In the genomic region with DNA sequence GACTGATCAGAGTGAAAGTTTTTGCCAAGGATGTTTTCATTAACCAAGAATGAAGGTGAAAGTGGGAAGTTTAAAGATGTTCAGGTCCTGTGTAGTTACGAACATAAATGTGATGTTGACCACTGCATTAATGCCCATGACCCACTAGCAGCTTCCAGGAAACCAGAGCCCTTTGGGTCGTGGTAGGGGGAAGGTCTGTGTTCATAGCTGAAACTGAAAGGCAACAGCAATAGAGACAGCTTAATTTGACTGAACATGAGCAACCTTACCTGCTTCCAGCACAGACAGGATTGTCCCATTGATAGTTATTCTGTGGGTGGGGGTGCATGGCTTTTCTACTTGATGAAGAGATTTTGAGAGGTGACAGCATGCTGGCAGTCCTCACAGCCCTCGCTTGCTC, we compare ENCODE assay signal across 19 cellular contexts. TPM values are rescaled to one million over a fixed set of nuclear protein-coding genes. Genes with fewer than 3 reads are reported as not detected.
DNase-seq lines count a peak whose midpoint lies in the region; ATAC-seq, FAIRE-seq and TF ChIP-seq lines count a peak whose summit lies in the region.
"Had no signal": no experiment of that assay in that cellular context is flagged by ENCODE, and none has a peak within 500 bp of the region (broad histone marks: within the 10 kb centered on the region; RNA-seq: fewer than 3 reads in every experiment).

No MANE protein-coding gene starts in this region.

- peaks cover 69% of the 10 kb centered on the region for H3K79me2 ChIP-seq in GM12878 (ENCODE audit: control insufficient read depth, insufficient read depth, low read length)

- 33% methylated on average over 3 of the region's 3 CpGs for WGBS in GM12878 (ENCODE audit: insufficient coverage, insufficient replicate concordance, low lambda C conversion rate, missing lambda C conversion rate)

- POLR2A ChIA-PET in GM12878 (lab: Charles Lee): interaction anchor here (0.6 to 1.4 kb wide), 2 partner anchors 17 to 45 kb away, joined by 4 read pairs; no protein-coding TSS in a partner anchor

- no peak overlapping the region for H3K4me2 ChIP-seq in GM12878 (ENCODE audit: control insufficient read depth, insufficient read depth)

- H3K4me3 ChIP-seq in GM12878 (no peak overlapping the region), colonic mucosa (no peak overlapping the region)
- H3K4me3 ChIP-seq: adrenal gland, prostate gland had no signal

- no peak overlapping the region for H2AFZ ChIP-seq in GM12878 (ENCODE audit: control insufficient read depth, low read depth, low read length)

- in situ Hi-C loops in GM12878 (cut with MboI): no loop called here

- TF ChIP-seq POLR2A in GM12878 (IDR thresholded peaks at IDR 0.05; ENCODE audit: low read depth, low read length): no peak

- H3K36me3 ChIP-seq in GM12878 (ENCODE audit: control insufficient read depth in 2 of 2, insufficient read depth in 2 of 2, low read length in 1 of 2) (peaks cover 6 to 12% of the 10 kb centered on the region in 2 experiments; a peak in 3 of 4 replicates), colonic mucosa (no peaks in the 10 kb centered on the region)
- H3K36me3 ChIP-seq: adrenal gland, prostate gland had no signal

- H3K4me1 ChIP-seq in GM12878 (ENCODE audit: control insufficient read depth, insufficient read depth, low read length) (no peaks in the 10 kb centered on the region), colonic mucosa (no peaks in the 10 kb centered on the region)
- H3K4me1 ChIP-seq: prostate gland had no signal

- intact Hi-C loops in GM12878 (cut with micrococcal nuclease; ENCODE audit: unreplicated experiment): no loop called here
- intact Hi-C loops in colonic mucosa (cut with DNase I): no loop called here

- FAIRE-seq in GM12878 (lab: Jason Lieb, UNC): no peak

- H3K9me3 ChIP-seq in GM12878 (replicated peaks; ENCODE audit: control insufficient read depth, insufficient read depth, low read length): peaks cover 2% of the 10 kb centered on the region; the same call in 2 of the 3 replicates
- no peaks in the 10 kb centered on the region for H3K9me3 ChIP-seq in colonic mucosa
- H3K9me3 ChIP-seq: adrenal gland, prostate gland had no signal

- TF ChIP-seq EP300 in GM12878 (IDR thresholded peaks at IDR 0.05; ENCODE audit: borderline replicate concordance in 1 of 2, control insufficient read depth in 1 of 2, low read depth in 2 of 2, low read length in 2 of 2): no peak

- H3K4me1 Mint-ChIP-seq in activated T-cell treated with anti-CD3 and anti-CD28 coated beads, Interleukin-2, amount 50 U/mL, for 24 hours (ENCODE audit: low read depth): peaks cover 72% of the 10 kb centered on the region
- peaks cover 73% of the 10 kb centered on the region for H3K4me1 Mint-ChIP-seq in activated T-cell treated with anti-CD3 and anti-CD28 coated beads, Interleukin-2, amount 50 U/mL, for 4 hours (ENCODE audit: low read depth)
- peaks cover 61% of the 10 kb centered on the region for H3K4me1 Mint-ChIP-seq in stimulated activated effector memory CD8-positive, alpha-beta T cell treated with anti-CD3 and anti-CD28 coated beads, Interleukin-12 subunit alpha, Interleukin-12 subunit beta, amount 100 ng/mL, for 72 hours

- H3K27ac ChIP-seq in GM12878 (ENCODE audit: control insufficient read depth, insufficient read depth): no peak overlapping the region
- H3K27ac ChIP-seq in colonic mucosa: no peak overlapping the region
- H3K27ac ChIP-seq: prostate gland had no signal

- peaks cover 46% of the 10 kb centered on the region for H3K36me3 Mint-ChIP-seq in activated T-cell treated with anti-CD3 and anti-CD28 coated beads, Interleukin-2, amount 50 U/mL, for 24 hours (ENCODE audit: low read depth)
- peaks cover 24% of the 10 kb centered on the region for H3K36me3 Mint-ChIP-seq in activated T-cell treated with anti-CD3 and anti-CD28 coated beads, Interleukin-2, amount 50 U/mL, for 4 hours (ENCODE audit: insufficient read depth)
- peaks cover 39% of the 10 kb centered on the region for H3K36me3 Mint-ChIP-seq in stimulated activated effector memory CD8-positive, alpha-beta T cell treated with anti-CD3 and anti-CD28 coated beads, Interleukin-12 subunit alpha, Interleukin-12 subunit beta, amount 100 ng/mL, for 72 hours

- H4K20me1 ChIP-seq in GM12878 (ENCODE audit: control insufficient read depth, insufficient read depth): 0 out of 2 replicates have a peak, but pooled peaks cover 2% of the 10 kb centered on the region

- DNase-seq in activated T-cell treated with anti-CD3 and anti-CD28 coated beads, Interleukin-2, amount 50 U/mL, for 24 hours: no peak
- DNase-seq in activated T-cell treated with anti-CD3 and anti-CD28 coated beads, Interleukin-2, amount 50 U/mL, for 4 hours: no peak
- DNase-seq in GM12878 (ENCODE audit: low read depth, low spot score) (no peak), NCI-H345 (lab: John Stamatoyannopoulos, UW) (no peak), colonic mucosa (no peak)
- DNase-seq in stimulated activated effector memory CD8-positive, alpha-beta T cell treated with anti-CD3 and anti-CD28 coated beads, Interleukin-12 subunit alpha, Interleukin-12 subunit beta, amount 100 ng/mL, for 72 hours (ENCODE audit: low spot score in 2 of 2): no peak
- DNase-seq: activated B cell treated with CpG ODN at 0.5 μM for 24 hours; adrenal gland; CD4-positive, CD25-positive, alpha-beta regulatory T cell; HFFc6; hippocampal formation; left cardiac atrium; NCI-H2029 treated with DMSO at 0.1 percent for 48 hours; NCI-H748 treated with DMSO at 0.1 percent for 48 hours; RPMI8226; T-helper 1 cell had no signal

- TF ChIP-seq RAD21 in GM12878 (IDR thresholded peaks at IDR 0.05; ENCODE audit: insufficient read depth, low read depth, low read length): no peak

- SMC1A ChIA-PET in GM12878 (lab: Charles Lee; ENCODE audit: uncharacterized antibody, unreplicated experiment): interaction anchor here (0.6 to 1.0 kb wide), 3 partner anchors 16 to 1359 kb away, joined by 3 to 5 read pairs (median 3); no protein-coding TSS in a partner anchor

- no peak overlapping the region for H3K9ac ChIP-seq in GM12878 (ENCODE audit: control insufficient read depth, insufficient read depth, low read length)
- H3K9ac ChIP-seq in colonic mucosa (ENCODE audit: low read depth in 2 of 2, low read length in 2 of 2): no peak overlapping the region

- no TSS peak for BruUV-seq in GM12878 (replicated peaks; lab: Mats Ljungman, UMichigan)

- RAD21 ChIA-PET in GM12878 (lab: Charles Lee; ENCODE audit: unreplicated experiment): no interaction called here

- TF ChIP-seq CTCF in GM12878 (IDR thresholded peaks at IDR 0.05 in 2 of 3, conservative IDR thresholded peaks at IDR 0.05 in 1 of 3; ENCODE audit: control insufficient read depth in 2 of 3, extremely low read depth in 1 of 3, insufficient read depth in 1 of 3, low read depth in 3 of 3, low read length in 3 of 3): no peak
- TF ChIP-seq CTCF in colonic mucosa (IDR thresholded peaks at IDR 0.05): no peak

- H3K9me3 Mint-ChIP-seq in activated T-cell treated with anti-CD3 and anti-CD28 coated beads, Interleukin-2, amount 50 U/mL, for 24 hours: no peaks in the 10 kb centered on the region
- H3K9me3 Mint-ChIP-seq in activated T-cell treated with anti-CD3 and anti-CD28 coated beads, Interleukin-2, amount 50 U/mL, for 4 hours: no peaks in the 10 kb centered on the region
- peaks cover 2% of the 10 kb centered on the region for H3K9me3 Mint-ChIP-seq in stimulated activated effector memory CD8-positive, alpha-beta T cell treated with anti-CD3 and anti-CD28 coated beads, Interleukin-12 subunit alpha, Interleukin-12 subunit beta, amount 100 ng/mL, for 72 hours
- H3K9me3 Mint-ChIP-seq: activated B cell treated with CpG ODN at 0.5 μM for 24 hours; CD4-positive, CD25-positive, alpha-beta regulatory T cell; HFFc6 had no signal

- H3K27me3 Mint-ChIP-seq in activated T-cell treated with anti-CD3 and anti-CD28 coated beads, Interleukin-2, amount 50 U/mL, for 24 hours: no peaks in the 10 kb centered on the region
- H3K27me3 Mint-ChIP-seq in activated T-cell treated with anti-CD3 and anti-CD28 coated beads, Interleukin-2, amount 50 U/mL, for 4 hours (ENCODE audit: low read depth): no peaks in the 10 kb centered on the region
- H3K27me3 Mint-ChIP-seq: activated B cell treated with CpG ODN at 0.5 μM for 24 hours; CD4-positive, CD25-positive, alpha-beta regulatory T cell had no signal

- no peak overlapping the region for H3K4me3 Mint-ChIP-seq in activated T-cell treated with anti-CD3 and anti-CD28 coated beads, Interleukin-2, amount 50 U/mL, for 24 hours
- H3K4me3 Mint-ChIP-seq in activated T-cell treated with anti-CD3 and anti-CD28 coated beads, Interleukin-2, amount 50 U/mL, for 4 hours: no peak overlapping the region
- no peak overlapping the region for H3K4me3 Mint-ChIP-seq in stimulated activated effector memory CD8-positive, alpha-beta T cell treated with anti-CD3 and anti-CD28 coated beads, Interleukin-12 subunit alpha, Interleukin-12 subunit beta, amount 100 ng/mL, for 72 hours
- H3K4me3 Mint-ChIP-seq: activated B cell treated with CpG ODN at 0.5 μM for 24 hours, HFFc6 had no signal

- CTCF ChIA-PET in GM12878 (lab: Yijun Ruan, JAX): interaction anchor here (1.2 kb wide), 1 partner anchor 10 kb away, joined by 5 read pairs; no protein-coding TSS in a partner anchor

- peak overlapping the region; percentile 72 for H3K27ac Mint-ChIP-seq in activated T-cell treated with anti-CD3 and anti-CD28 coated beads, Interleukin-2, amount 50 U/mL, for 24 hours
- H3K27ac Mint-ChIP-seq in stimulated activated effector memory CD8-positive, alpha-beta T cell treated with anti-CD3 and anti-CD28 coated beads, Interleukin-12 subunit alpha, Interleukin-12 subunit beta, amount 100 ng/mL, for 72 hours: peak overlapping the region; percentile 29
- H3K27ac Mint-ChIP-seq: activated B cell treated with CpG ODN at 0.5 μM for 24 hours, HFFc6 had no signal

- no peak for ATAC-seq in activated T-cell treated with anti-CD3 and anti-CD28 coated beads, Interleukin-2, amount 50 U/mL, for 4 hours
- ATAC-seq in HG02798 (IDR thresholded peaks at IDR 0.05; ENCODE audit: poor library complexity, unreplicated experiment): peak; percentile 68
- peak; percentile 57 for ATAC-seq in GM12878
- ATAC-seq in stimulated activated effector memory CD8-positive, alpha-beta T cell treated with anti-CD3 and anti-CD28 coated beads, Interleukin-12 subunit alpha, Interleukin-12 subunit beta, amount 100 ng/mL, for 72 hours: no peak
- no peak for ATAC-seq in HG02885 (IDR thresholded peaks at IDR 0.05; ENCODE audit: poor library complexity, unreplicated experiment)

- H3K27me3 ChIP-seq in GM12878 (replicated peaks in 1 of 2; ENCODE audit: control insufficient read depth in 2 of 2, insufficient read depth in 2 of 2, low read length in 1 of 2) (no peaks in the 10 kb centered on the region), colonic mucosa (no peaks in the 10 kb centered on the region)
- H3K27me3 ChIP-seq: adrenal gland had no signal

RNA-seq across cellular contexts. Expression of a gene that starts 21.1 kb away (rescaled TPM):
- total RNA-seq in activated T-cell treated with anti-CD3 and anti-CD28 coated beads, Interleukin-2, amount 50 U/mL, for 4 hours: 100 to 1,000 TPM in 1 of 3 donors, 10 to 100 TPM in 2; 94.5 to 110 (median 96.7) TPM
- total RNA-seq in GM12878 (2013; cell fraction: nucleolus; rRNA removed): 302 and 355 TPM in 2 replicates
- total RNA-seq in GM12878 (2014; rRNA removed): 39.1 and 53.0 TPM in 2 replicates
- total RNA-seq in GM12878 (2014; rRNA removed; fragmentation: Illumina TruSeq; extraction: Trizol): 42.7 and 46.3 TPM in 2 replicates
- 76.2 and 83.2 TPM in 2 replicates for total RNA-seq in GM12878 (2021)
- polyA plus RNA-seq in GM12878 (2011; ENCODE audit: low read depth): 67.0 TPM
- 172 and 200 TPM in 2 replicates for polyA plus RNA-seq in GM12878 (2011; rRNA removed)
- 75.0 and 102 TPM in 2 replicates for polyA plus RNA-seq in GM12878 (2011; cell fraction: cytosol; rRNA removed)
- 357 and 470 TPM in 2 replicates for polyA plus RNA-seq in GM12878 (2011; cell fraction: nucleus; rRNA removed)
- polyA plus RNA-seq in GM12878 (2012): 84.3 and 89.3 TPM in 2 replicates
- polyA plus RNA-seq in GM12878 (2014; fragmentation: Illumina TruSeq; extraction: Trizol): 51.9 and 65.4 TPM in 2 replicates
- polyA plus RNA-seq in GM12878 (2014; fragmentation: Nextera tagmentation; extraction: Ambion mirVana): 10 to 100 TPM; 59.0 to 74.3 TPM
- polyA plus RNA-seq in GM12878 (2014; rRNA removed): 56.5 and 58.6 TPM in 2 replicates
- 10 to 100 TPM; 63.1 to 64.1 TPM for polyA plus RNA-seq in GM12878 (2016; fragmentation: Nextera tagmentation; extraction: Ambion mirVana)
- polyA minus RNA-seq in GM12878 (2011; rRNA and poly(A)+ RNA removed): 262 and 344 TPM in 2 replicates
- polyA minus RNA-seq in GM12878 (2011; cell fraction: cytosol; rRNA and poly(A)+ RNA removed): 51.1 and 54.6 TPM in 2 replicates
- polyA minus RNA-seq in GM12878 (2011; cell fraction: nucleus; rRNA and poly(A)+ RNA removed): 80.8 and 82.3 TPM in 2 replicates
- total RNA-seq in colonic mucosa: 100 to 1,000 TPM; 108 to 155 TPM

Comparison
In these comparisons a context has a peak if more than half of its experiments do, and no peak if none do; other contexts are left out.
1. ATAC-seq: peak in HG02798 (single experiment) and GM12878 (single experiment); none in activated T-cell treated with anti-CD3 and anti-CD28 coated beads, Interleukin-2, amount 50 U/mL, for 4 hours (0 of 2), stimulated activated effector memory CD8-positive, alpha-beta T cell treated with anti-CD3 and anti-CD28 coated beads, Interleukin-12 subunit alpha, Interleukin-12 subunit beta, amount 100 ng/mL, for 72 hours (single experiment) and HG02885 (single experiment).